Comparison of ENCODE assay signal across 24 cellular contexts in the genomic region with DNA sequence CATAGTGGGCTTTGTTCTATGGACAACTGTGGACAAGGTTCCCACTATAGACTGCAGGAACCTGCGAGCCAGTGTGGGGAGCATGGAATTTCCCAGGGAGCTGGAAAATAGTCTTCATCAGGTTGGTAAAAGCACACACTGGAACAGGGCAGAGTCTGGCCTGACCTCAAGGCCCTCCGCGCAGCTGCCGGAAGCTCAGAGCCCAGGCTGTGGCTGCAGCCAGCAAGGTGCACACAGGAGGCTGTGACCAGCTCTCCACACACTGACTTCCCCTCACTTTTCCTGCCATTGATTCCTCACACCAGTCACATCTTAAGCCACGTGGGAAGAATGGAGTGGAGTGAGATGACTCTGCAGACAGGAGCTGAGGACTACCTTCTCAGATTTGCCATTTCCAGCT. TPM values are rescaled to one million over a fixed set of nuclear protein-coding genes. Genes with fewer than 3 reads are reported as not detected.
"Had no signal": no experiment of that assay in that cellular context is flagged by ENCODE, and none has a peak within 500 bp of the region (broad histone marks: within the 10 kb centered on the region; RNA-seq: fewer than 3 reads in every experiment).

No MANE protein-coding gene starts in this region.

- H3K9me3 ChIP-seq: ascending aorta, esophagus squamous epithelium, heart right ventricle, mucosa of descending colon, neutrophil, transverse colon, vagina had no signal

- H3K27ac ChIP-seq: ascending aorta, neutrophil, parathyroid adenoma, vagina had no signal

- FAIRE-seq: bronchial epithelial cell, endothelial cell of umbilical vein had no signal

- H3K9ac ChIP-seq: parathyroid adenoma had no signal

- DNase-seq: activated B cell treated with CpG ODN at 0.5 μM for 24 hours; activated CD4-positive, alpha-beta T cell treated with anti-CD3 and anti-CD28 coated beads for 48 hours; activated CD8-positive, alpha-beta T cell treated with anti-CD3 and anti-CD28 coated beads for 36 hours; activated naive CD4-positive, alpha-beta T cell treated with anti-CD3 and anti-CD28 coated beads for 36 hours; activated T-cell treated with anti-CD3 and anti-CD28 coated beads, Interleukin-2, amount 50 U/mL, for 24 hours; effector CD8-positive, alpha-beta T cell; esophagus squamous epithelium; heart right ventricle; immature natural killer cell; mesenchymal stem cell; mucosa of descending colon; natural killer cell; stimulated activated CD4-positive, alpha-beta T cell treated with anti-CD3 and anti-CD28 coated beads, Interleukin-12 subunit alpha, Interleukin-12 subunit beta, amount 100 ng/mL, for 4 hours; stimulated activated CD4-positive, alpha-beta T cell treated with anti-CD3 and anti-CD28 coated beads, Interleukin-1b, Interleukin-23, amount 100 ng/mL, for 48 hours; stimulated activated naive CD4-positive, alpha-beta T cell treated with Interleukin-2 at 50 U/mL for 16 hours; transverse colon had no signal

- H3K4me1 ChIP-seq: ascending aorta, parathyroid adenoma had no signal

- H3K4me3 ChIP-seq: ascending aorta, esophagus squamous epithelium, heart right ventricle, mucosa of descending colon, transverse colon, vagina had no signal

- H3K27me3 ChIP-seq: ascending aorta, esophagus squamous epithelium, transverse colon, vagina had no signal

- H3K36me3 ChIP-seq: ascending aorta, heart right ventricle, neutrophil, transverse colon, vagina had no signal

RNA-seq across cellular contexts. Expression of gene MAL, which starts 19.1 kb away (rescaled TPM):
- total RNA-seq: activated B cell treated with CpG ODN at 0.5 μM for 24 hours, ascending aorta, cerebellum, endothelial cell of umbilical vein, liver had no signal
- polyA plus RNA-seq: endothelial cell of umbilical vein had no signal
